ENCODE assay signal across 8 cellular contexts in genomic region chr1:241323510-241323909, GRCh38. TPM values are rescaled to one million over a fixed set of nuclear protein-coding genes. Genes with fewer than 3 reads are reported as not detected.
DNase-seq lines count a peak whose midpoint lies in the region; ATAC-seq, FAIRE-seq and TF ChIP-seq lines count a peak whose summit lies in the region.

No MANE protein-coding gene starts in this region.

- TF ChIP-seq POLR2A in GM12891 (IDR thresholded peaks at IDR 0.05; ENCODE audit: low read depth, low read length), result no peak

- H3K36me3 Mint-ChIP-seq in activated naive CD8-positive, alpha-beta T cell treated with anti-CD3 and anti-CD28 coated beads, Interleukin-2, amount 50 U/mL, for 24 hours (ENCODE audit: low read depth), result no peaks in the 10 kb centered on the region

- FAIRE-seq in GM12891 (lab: Jason Lieb, UNC), result no peak

- no peaks in the 10 kb centered on the region for H3K4me1 Mint-ChIP-seq in activated naive CD8-positive, alpha-beta T cell treated with anti-CD3 and anti-CD28 coated beads, Interleukin-2, amount 50 U/mL, for 24 hours

- DNase-seq in EH (ENCODE audit: low read depth), result peak; percentile 69
- peak; percentile 49 for DNase-seq in HT-29 (ENCODE audit: low spot score)
- DNase-seq in activated naive CD8-positive, alpha-beta T cell treated with anti-CD3 and anti-CD28 coated beads, Interleukin-2, amount 50 U/mL, for 24 hours, result peak; percentile 18
- DNase-seq in islet precursor cell, result peak; percentile 81
- DNase-seq in GM12891 (ENCODE audit: insufficient read length, low spot score), result no peak
- no peak for DNase-seq in activated gamma-delta T cell (lab: John Stamatoyannopoulos, UW)
- DNase-seq in OCI-M2 (lab: John Stamatoyannopoulos, UW; ENCODE audit: unreplicated experiment), result no peak

- no peak overlapping the region for H3K27ac Mint-ChIP-seq in activated naive CD8-positive, alpha-beta T cell treated with anti-CD3 and anti-CD28 coated beads, Interleukin-2, amount 50 U/mL, for 24 hours

- peaks cover 2% of the 10 kb centered on the region for H3K27me3 Mint-ChIP-seq in activated naive CD8-positive, alpha-beta T cell treated with anti-CD3 and anti-CD28 coated beads, Interleukin-2, amount 50 U/mL, for 24 hours

- ATAC-seq in activated naive CD8-positive, alpha-beta T cell treated with anti-CD3 and anti-CD28 coated beads, Interleukin-2, amount 50 U/mL, for 24 hours, result no peak
- no peak for ATAC-seq in GM18517 (IDR thresholded peaks at IDR 0.05; ENCODE audit: unreplicated experiment)

- no peaks in the 10 kb centered on the region for H3K9me3 Mint-ChIP-seq in activated naive CD8-positive, alpha-beta T cell treated with anti-CD3 and anti-CD28 coated beads, Interleukin-2, amount 50 U/mL, for 24 hours

- H3K4me3 Mint-ChIP-seq in activated naive CD8-positive, alpha-beta T cell treated with anti-CD3 and anti-CD28 coated beads, Interleukin-2, amount 50 U/mL, for 24 hours, result no peak overlapping the region

TF ChIP-seq in GM12891, 5 proteins besides CTCF, POLR2A, EP300 and RAD21:
- TF ChIP-seq PAX5 (IDR thresholded peaks at IDR 0.05; ENCODE audit: insufficient read depth, low read length, severe bottlenecking) (no peak), POLR2AphosphoS5 (IDR thresholded peaks at IDR 0.05; ENCODE audit: low read depth, low read length) (no peak), SPI1 (IDR thresholded peaks at IDR 0.05; ENCODE audit: low read depth, low read length) (no peak), POU2F2 (IDR thresholded peaks at IDR 0.05; ENCODE audit: low read depth, low read length) (no peak), TAF1 (IDR thresholded peaks at IDR 0.05; ENCODE audit: low read depth, low read length) (no peak)

RNA-seq across cellular contexts. Expression of gene RGS7, which starts 33.5 kb away (rescaled TPM):
- total RNA-seq in HT-29 (2014; rRNA removed; shearing (Covaris generic)), result 0.03 and 0.31 TPM in 2 replicates
- polyA plus RNA-seq in GM12891 (2012; ENCODE audit: low read depth, missing spikeins), result not detected

Comparison
In these comparisons a context has a peak if more than half of its experiments do, and no peak if none do; other contexts are left out.
1. DNase-seq: peak in EH (single experiment), HT-29 (single experiment), activated naive CD8-positive, alpha-beta T cell treated with anti-CD3 and anti-CD28 coated beads, Interleukin-2, amount 50 U/mL, for 24 hours (single experiment) and islet precursor cell (single experiment); none in GM12891 (single experiment), activated gamma-delta T cell (single experiment) and OCI-M2 (single experiment).